In genomic region chr9:111631071-111631971, GRCh38 we compare ENCODE assay signal across 8 cellular contexts. TPM values are rescaled to one million over a fixed set of nuclear protein-coding genes. Genes with fewer than 3 reads are reported as not detected.
A peak's percentile ranks its signal among the peaks of the same experiment; 100 is the strongest.
DNase-seq lines count a peak whose midpoint lies in the region; ATAC-seq, FAIRE-seq and TF ChIP-seq lines count a peak whose summit lies in the region.

Gene DNAJC25 (plus strand): TSS chr9:111631334. CDS start chr9:111631408, 74 bp downstream.

- peaks cover 50% of the 10 kb centered on the region for H3K79me2 ChIP-seq in keratinocyte (ENCODE audit: control insufficient read depth, insufficient read depth, low read length)

- peaks cover 13% of the 10 kb centered on the region for H3K4me1 ChIP-seq in keratinocyte (ENCODE audit: control insufficient read depth, extremely low read depth, insufficient read depth, low read length)

- TF ChIP-seq CTCF in keratinocyte (optimal IDR thresholded peaks at IDR 0.05 in 1 of 3, IDR thresholded peaks at IDR 0.05 in 1 of 3, conservative IDR thresholded peaks at IDR 0.05 in 1 of 3; ENCODE audit: extremely low read depth in 1 of 3, insufficient read depth in 2 of 3, low read length in 3 of 3), result no peak

- H3K9ac ChIP-seq in keratinocyte (ENCODE audit: control insufficient read depth, extremely low read depth, insufficient read depth, low read length), result peak within 1 kb of the TSS; percentile 93

- FAIRE-seq in keratinocyte (lab: Jason Lieb, UNC), result peak; percentile 84

- H3K27ac ChIP-seq in keratinocyte (ENCODE audit: control insufficient read depth, insufficient read depth, low read length), result peak within 1 kb of the TSS; percentile 80

- no peaks in the 10 kb centered on the region for H3K9me3 ChIP-seq in keratinocyte (ENCODE audit: control insufficient read depth, low read depth, low read length)

- peak within 1 kb of the TSS; percentile 91 to 98 (median 94) for H3K4me3 ChIP-seq in keratinocyte (ENCODE audit: control insufficient read depth in 2 of 3, extremely low read depth in 1 of 3, insufficient read depth in 2 of 3, low read depth in 1 of 3, low read length in 3 of 3)

- ATAC-seq in GM19043 (IDR thresholded peaks at IDR 0.05; ENCODE audit: low read depth, unreplicated experiment) (peak; percentile 98), HG03354 (IDR thresholded peaks at IDR 0.05; ENCODE audit: poor library complexity, severe bottlenecking, unreplicated experiment) (peak; percentile 97)
- peak; percentile 97 to 98 for ATAC-seq in activated CD4-positive, CD25-positive, alpha-beta regulatory T cell treated with anti-CD3 and anti-CD28 coated beads, Interleukin-2, amount 50 U/mL, for 24 hours

- H3K4me2 ChIP-seq in keratinocyte (ENCODE audit: control insufficient read depth, extremely low read depth, insufficient read depth, low read depth, low read length), result peak within 1 kb of the TSS; percentile 97

- peak within 1 kb of the TSS; percentile 99 for H2AFZ ChIP-seq in keratinocyte (ENCODE audit: control insufficient read depth, low read length)

- dilution Hi-C loops in keratinocyte (cut with MboI; ENCODE audit: extremely low pct_ligation_motif_present, low sequenced_read_pairs), result no loop called here

- no peaks in the 10 kb centered on the region for H3K36me3 ChIP-seq in keratinocyte (ENCODE audit: control insufficient read depth in 2 of 2, extremely low read depth in 1 of 2, insufficient read depth in 2 of 2, low read length in 2 of 2)

- no peaks in the 10 kb centered on the region for H4K20me1 ChIP-seq in keratinocyte (ENCODE audit: control insufficient read depth, extremely low read depth, insufficient read depth, low read length)

- DNase-seq in AG20443 (ENCODE audit: low spot score) (peak; percentile 100), NCI-H446 (lab: John Stamatoyannopoulos, UW) (peak; percentile 77 to 93), cerebellar cortex (ENCODE audit: low spot score) (peak; percentile 99), keratinocyte (ENCODE audit: low read depth, low spot score) (peak; percentile 94)
- peak; percentile 89 to 95 (median 93) for DNase-seq in stimulated activated CD4-positive, alpha-beta T cell treated with anti-CD3 and anti-CD28 coated beads, Interleukin-12 subunit alpha, Interleukin-12 subunit beta, amount 100 ng/mL, for 48 hours (ENCODE audit: low read depth in 2 of 3, low spot score in 1 of 3)

- no peaks in the 10 kb centered on the region for H3K27me3 ChIP-seq in keratinocyte (ENCODE audit: control insufficient read depth, extremely low read depth, insufficient read depth, low read length)

- peaks cover 3% of the 10 kb centered on the region for H3K9me1 ChIP-seq in keratinocyte (ENCODE audit: control insufficient read depth, extremely low read depth, insufficient read depth, low read length)

RNA-seq across cellular contexts. Expression of gene DNAJC25, which starts in this region (rescaled TPM):
- polyA plus RNA-seq in keratinocyte, result 4.0 to 7.3 TPM (median 4.7 TPM) in 3 replicates
- 16.9 TPM for polyA plus RNA-seq in keratinocyte (2011; ENCODE audit: low read depth)
- polyA plus RNA-seq in keratinocyte (2011; cell fraction: cytosol; rRNA removed), result 3.3 and 5.1 TPM in 2 replicates
- polyA plus RNA-seq in keratinocyte (2011; cell fraction: nucleus; rRNA removed), result 5.0 and 7.3 TPM in 2 replicates
- 4.5 and 6.4 TPM in 2 replicates for polyA plus RNA-seq in keratinocyte (2012; ENCODE audit: low replicate concordance)
- 0.75 to 1.8 TPM (median 1.7 TPM) in 3 replicates for polyA minus RNA-seq in keratinocyte
- polyA minus RNA-seq in keratinocyte (2011; cell fraction: cytosol; rRNA and poly(A)+ RNA removed), result 1.9 TPM
- 1.3 and 1.7 TPM in 2 replicates for polyA minus RNA-seq in keratinocyte (2011; cell fraction: nucleus; rRNA and poly(A)+ RNA removed)

Comparison
In these comparisons a context has a peak if more than half of its experiments do, and no peak if none do; other contexts are left out.
1. Peak in every context shown above with its lines: DNase-seq, ATAC-seq, H3K4me3 ChIP-seq and H3K27ac ChIP-seq.